In genomic region chr22:26642465-26643367, GRCh38 we compare ENCODE assay signal across 8 cellular contexts. TPM values are rescaled to one million over a fixed set of nuclear protein-coding genes. Genes with fewer than 3 reads are reported as not detected.
DNase-seq lines count a peak whose midpoint lies in the region; ATAC-seq and TF ChIP-seq lines count a peak whose summit lies in the region.

No MANE protein-coding gene starts in this region.

- TF ChIP-seq CTCF in activated B cell treated with CpG ODN at 0.5 μM for 24 hours (IDR thresholded peaks at IDR 0.05): no peak

- H3K4me3 Mint-ChIP-seq in activated B cell treated with CpG ODN at 0.5 μM for 24 hours: no peak overlapping the region

- intact Hi-C loops in activated B cell treated with CpG ODN at 0.5 μM for 24 hours (cut with micrococcal nuclease) (no loop called here), head of caudate nucleus (cut with DNase I) (no loop called here)

- H3K36me3 ChIP-seq in H7 (replicated peaks; ENCODE audit: control insufficient read depth, insufficient read depth, low read length): no peaks in the 10 kb centered on the region

- no peaks in the 10 kb centered on the region for H3K9me3 Mint-ChIP-seq in activated B cell treated with CpG ODN at 0.5 μM for 24 hours

- ATAC-seq in activated B cell treated with CpG ODN at 0.5 μM for 24 hours (ENCODE audit: low read depth) (peak; percentile 53), HG03175 (IDR thresholded peaks at IDR 0.05; ENCODE audit: unreplicated experiment) (no peak), HG02981 (IDR thresholded peaks at IDR 0.05; ENCODE audit: unreplicated experiment) (no peak)

- CTCF ChIA-PET in activated B cell treated with CpG ODN at 0.5 μM for 24 hours (lab: Charles Lee): interaction anchor here (1.1 kb wide), 2 partner anchors 164 to 244 kb away, joined by 3 read pairs; no protein-coding TSS in a partner anchor

- H3K27me3 ChIP-seq in H7 (ENCODE audit: control insufficient read depth, insufficient read depth, low read length): no peaks in the 10 kb centered on the region

- POLR2A ChIA-PET in activated B cell treated with CpG ODN at 0.5 μM for 24 hours (lab: Charles Lee): interaction anchor here (0.7 to 1.0 kb wide), 6 partner anchors 16 to 164 kb away, joined by 3 to 7 read pairs (median 4); partner anchors contain the start of genes HPS4, SRRD and TFIP11

- no peak overlapping the region for H3K4me3 ChIP-seq in H7 (ENCODE audit: insufficient read depth, low read depth, low read length)

- peaks cover 32% of the 10 kb centered on the region for H3K4me1 Mint-ChIP-seq in activated B cell treated with CpG ODN at 0.5 μM for 24 hours

- peaks cover 6% of the 10 kb centered on the region for H3K27me3 Mint-ChIP-seq in activated B cell treated with CpG ODN at 0.5 μM for 24 hours

- H3K27ac Mint-ChIP-seq in activated B cell treated with CpG ODN at 0.5 μM for 24 hours: peak overlapping the region; percentile 14

- DNase-seq in H7: peak; percentile 63
- no peak for DNase-seq in activated B cell treated with CpG ODN at 0.5 μM for 24 hours
- peak; percentile 56 for DNase-seq in central memory CD4-positive, alpha-beta T cell
- peak; percentile 48 to 56 for DNase-seq in stimulated activated CD4-positive, alpha-beta T cell treated with anti-CD3 and anti-CD28 coated beads, Interleukin-1b, Interleukin-23, amount 100 ng/mL, for 1 hour (ENCODE audit: low read depth in 2 of 2)
- no peak for DNase-seq in HuH-7.5 (ENCODE audit: low spot score)
- DNase-seq in head of caudate nucleus: no peak

- no peaks in the 10 kb centered on the region for H3K36me3 Mint-ChIP-seq in activated B cell treated with CpG ODN at 0.5 μM for 24 hours (ENCODE audit: low read depth)

RNA-seq across cellular contexts. Expression of gene MIAT, which starts 14.7 kb away (rescaled TPM):
- total RNA-seq in H7 (2014; rRNA removed; shearing (Covaris generic)): 3.0 and 13.4 TPM in 2 replicates
- 6.6 and 7.3 TPM in 2 replicates for total RNA-seq in activated B cell treated with CpG ODN at 0.5 μM for 24 hours

RNA-seq across cellular contexts. Expression of gene CRYBA4, which starts 21.0 kb away (rescaled TPM):
- 0.22 TPM in 1 of 2 replicates, not detected in the other for total RNA-seq in H7 (2014; rRNA removed; shearing (Covaris generic))
- total RNA-seq in activated B cell treated with CpG ODN at 0.5 μM for 24 hours: not detected in 2 replicates

RNA-seq across cellular contexts. Expression of gene CRYBB1, which starts 24.9 kb away (rescaled TPM):
- total RNA-seq in H7 (2014; rRNA removed; shearing (Covaris generic)): 1.9 and 3.1 TPM in 2 replicates
- not detected in 2 replicates for total RNA-seq in activated B cell treated with CpG ODN at 0.5 μM for 24 hours

RNA-seq across cellular contexts. Expression of gene TPST2, which starts 52.8 kb away (rescaled TPM):
- 95.0 and 118 TPM in 2 replicates for total RNA-seq in H7 (2014; rRNA removed; shearing (Covaris generic))
- total RNA-seq in activated B cell treated with CpG ODN at 0.5 μM for 24 hours: 10.4 and 11.0 TPM in 2 replicates

Comparison
In these comparisons a context has a peak if more than half of its experiments do, and no peak if none do; other contexts are left out.
1. DNase-seq: peak in H7 (single experiment), central memory CD4-positive, alpha-beta T cell (single experiment) and stimulated activated CD4-positive, alpha-beta T cell treated with anti-CD3 and anti-CD28 coated beads, Interleukin-1b, Interleukin-23, amount 100 ng/mL, for 1 hour (2 of 2); none in activated B cell treated with CpG ODN at 0.5 μM for 24 hours (single experiment), HuH-7.5 (single experiment) and head of caudate nucleus (0 of 42).